ENCODE assay signal across 13 cellular contexts in genomic region chr1:94864821-94865220, GRCh38. TPM values are rescaled to one million over a fixed set of nuclear protein-coding genes. Genes with fewer than 3 reads are reported as not detected.
DNase-seq lines count a peak whose midpoint lies in the region; ATAC-seq and TF ChIP-seq lines count a peak whose summit lies in the region.
"Had no signal": no experiment of that assay in that cellular context is flagged by ENCODE, and none has a peak within 500 bp of the region (broad histone marks: within the 10 kb centered on the region; RNA-seq: fewer than 3 reads in every experiment).

No MANE protein-coding gene starts in this region.

- DNase-seq in Caco-2 (peak in 1 of 2 experiments; percentile 12), adipocyte (ENCODE audit: low read depth) (peak; percentile 34), globus pallidus (ENCODE audit: low spot score) (peak; percentile 22), progenitor cell of endocrine pancreas (ENCODE audit: low spot score, unreplicated experiment) (no peak), hippocampal formation (lab: John Stamatoyannopoulos, UW) (no peak)
- DNase-seq in effector CD4-positive, alpha-beta T cell: no peak
- no peak for DNase-seq in stimulated activated CD4-positive, alpha-beta T cell treated with anti-CD3 and anti-CD28 coated beads, Interleukin-2, amount 100 ng/mL, for 24 hours
- DNase-seq: activated CD8-positive, alpha-beta T cell treated with anti-CD3 and anti-CD28 coated beads, Interleukin-2, amount 10 ng/mL, durations not matched to agents 7 days and 5 days; amniotic stem cell; BE2C; NCI-H2107; stimulated activated CD4-positive, alpha-beta T cell treated with anti-CD3 and anti-CD28 coated beads, Interleukin-15, amount 100 ng/mL, for 24 hours had no signal

- peak overlapping the region; percentile 57 for H3K4me3 Mint-ChIP-seq in Caco-2 (ENCODE audit: unreplicated experiment)
- peak overlapping the region; percentile 11 for H3K4me3 Mint-ChIP-seq in progenitor cell of endocrine pancreas (ENCODE audit: low read depth)
- H3K4me3 Mint-ChIP-seq: activated CD8-positive, alpha-beta T cell treated with anti-CD3 and anti-CD28 coated beads, Interleukin-2, amount 10 ng/mL, durations not matched to agents 7 days and 5 days had no signal

- H3K4me3 ChIP-seq in Caco-2 (ENCODE audit: low read depth, low read length): no peak overlapping the region
- peak overlapping the region; percentile 66 for H3K4me3 ChIP-seq in adipocyte (ENCODE audit: low read length)

- H3K9ac ChIP-seq in adipocyte (ENCODE audit: low read length): peak overlapping the region; percentile 86

- CTCF ChIA-PET in Caco-2 (lab: Charles Lee): interaction anchor here (1.4 kb wide), 1 partner anchor 10 kb away, joined by 6 read pairs; no protein-coding TSS in a partner anchor

- H3K36me3 ChIP-seq in Caco-2 (ENCODE audit: control insufficient read depth, insufficient read depth, low read length): no peaks in the 10 kb centered on the region
- H3K36me3 ChIP-seq in adipocyte (ENCODE audit: control insufficient read depth, insufficient read depth, low read length, severe bottlenecking): no peaks in the 10 kb centered on the region
- H3K36me3 ChIP-seq: BE2C had no signal

- H3K36me3 Mint-ChIP-seq in Caco-2 (ENCODE audit: insufficient read depth, unreplicated experiment) (peaks cover 14% of the 10 kb centered on the region), progenitor cell of endocrine pancreas (ENCODE audit: insufficient read depth) (peaks cover 35% of the 10 kb centered on the region)

- no peaks in the 10 kb centered on the region for H3K9me3 ChIP-seq in Caco-2
- no peaks in the 10 kb centered on the region for H3K9me3 ChIP-seq in adipocyte (ENCODE audit: control insufficient read depth, low read length)
- H3K9me3 ChIP-seq: BE2C had no signal

- H3K4me1 ChIP-seq in Caco-2: peaks cover 41% of the 10 kb centered on the region
- H3K4me1 ChIP-seq in adipocyte (ENCODE audit: control insufficient read depth, insufficient read depth, low read length): peaks cover 49% of the 10 kb centered on the region

- TF ChIP-seq CTCF in Caco-2 (IDR thresholded peaks at IDR 0.05; ENCODE audit: insufficient read depth in 1 of 2, low read depth in 1 of 2, low read length in 1 of 2, severe bottlenecking in 1 of 2, unreplicated experiment in 1 of 2) (no peak), progenitor cell of endocrine pancreas (IDR thresholded peaks at IDR 0.05; ENCODE audit: unreplicated experiment) (no peak)

- H3K4me1 Mint-ChIP-seq in Caco-2 (ENCODE audit: low read depth, unreplicated experiment) (peaks cover 43% of the 10 kb centered on the region), progenitor cell of endocrine pancreas (ENCODE audit: low read depth) (peaks cover 45% of the 10 kb centered on the region)

- H3K27me3 Mint-ChIP-seq in Caco-2 (ENCODE audit: insufficient read depth, unreplicated experiment) (no peaks in the 10 kb centered on the region), progenitor cell of endocrine pancreas (no peaks in the 10 kb centered on the region)

- no TSS peak for BruUV-seq in Caco-2 (replicated peaks; lab: Mats Ljungman, UMichigan)

- intact Hi-C loops in Caco-2 (cut with micrococcal nuclease; ENCODE audit: unreplicated experiment): loop anchor here (2.0 to 5.0 kb wide), 2 partner anchors 20 to 62 kb away; partner anchors contain the start of gene CNN3

- no peak for ATAC-seq in HG02610 (IDR thresholded peaks at IDR 0.05; ENCODE audit: unreplicated experiment)
- ATAC-seq: activated CD8-positive, alpha-beta T cell treated with anti-CD3 and anti-CD28 coated beads, Interleukin-2, amount 10 ng/mL, durations not matched to agents 7 days and 5 days had no signal

- H3K9me3 Mint-ChIP-seq in Caco-2 (ENCODE audit: unreplicated experiment) (no peaks in the 10 kb centered on the region), progenitor cell of endocrine pancreas (ENCODE audit: low read depth) (no peaks in the 10 kb centered on the region)

- POLR2A ChIA-PET in Caco-2 (lab: Charles Lee): interaction anchor here (1.3 kb wide), 1 partner anchor 11 kb away, joined by 5 read pairs; no protein-coding TSS in a partner anchor

- H3K27ac Mint-ChIP-seq in Caco-2 (ENCODE audit: unreplicated experiment) (peak overlapping the region; percentile 76), progenitor cell of endocrine pancreas (peak overlapping the region; percentile 97)
- H3K27ac Mint-ChIP-seq: activated CD8-positive, alpha-beta T cell treated with anti-CD3 and anti-CD28 coated beads, Interleukin-2, amount 10 ng/mL, durations not matched to agents 7 days and 5 days had no signal

- H3K27me3 ChIP-seq in Caco-2 (replicated peaks; ENCODE audit: control insufficient read depth, insufficient read depth, low read length): no peaks in the 10 kb centered on the region
- no peaks in the 10 kb centered on the region for H3K27me3 ChIP-seq in adipocyte (replicated peaks; ENCODE audit: control insufficient read depth, insufficient read depth, low read length)
- H3K27me3 ChIP-seq: BE2C had no signal

RNA-seq across cellular contexts. Expression of gene SLC44A3, which starts 44.7 kb away (rescaled TPM):
- 16.9 and 23.7 TPM in 2 replicates for total RNA-seq in Caco-2 (2022)
- 70.4 and 75.4 TPM in 2 replicates for total RNA-seq in progenitor cell of endocrine pancreas
- total RNA-seq: activated CD8-positive, alpha-beta T cell treated with anti-CD3 and anti-CD28 coated beads, Interleukin-2, amount 10 ng/mL, durations not matched to agents 7 days and 5 days had no signal

Comparison
In these comparisons a context has a peak if more than half of its experiments do, and no peak if none do; other contexts are left out.
1. DNase-seq: peak in adipocyte (single experiment) and globus pallidus (single experiment); none in progenitor cell of endocrine pancreas (single experiment), hippocampal formation (0 of 2), effector CD4-positive, alpha-beta T cell (single experiment) and stimulated activated CD4-positive, alpha-beta T cell treated with anti-CD3 and anti-CD28 coated beads, Interleukin-2, amount 100 ng/mL, for 24 hours (0 of 2).